Comparison of ENCODE assay signal across 27 cellular contexts in genomic region chr15:70018646-70019600, GRCh38.
DNase-seq lines count a peak whose midpoint lies in the region; ATAC-seq, FAIRE-seq and TF ChIP-seq lines count a peak whose summit lies in the region.
"Had no signal": no experiment of that assay in that cellular context is flagged by ENCODE, and none has a peak within 500 bp of the region (broad histone marks: within the 10 kb centered on the region; RNA-seq: fewer than 3 reads in every experiment).

No MANE protein-coding gene starts in this region.

- H3K4me3 ChIP-seq in OCI-LY3 (ENCODE audit: low read length) (peak overlapping the region; percentile 6; the same call in 1 of the 2 replicates), kidney (ENCODE audit: low read length in 2 of 2) (no peak overlapping the region), foreskin fibroblast (ENCODE audit: low read depth in 1 of 2, low read length in 2 of 2) (no peak overlapping the region)
- H3K4me3 ChIP-seq: A549, GM23248, lung, suprapubic skin had no signal

- no peaks in the 10 kb centered on the region for H3K79me2 ChIP-seq in OCI-LY3 (ENCODE audit: low read length)

- no peaks in the 10 kb centered on the region for H4K20me1 ChIP-seq in OCI-LY3 (ENCODE audit: insufficient read depth, low read length)

- H3K9ac ChIP-seq in OCI-LY3 (ENCODE audit: low read length) (peak overlapping the region; percentile 35; the same call in 1 of the 2 replicates), kidney (ENCODE audit: low read length in 2 of 2) (no peak overlapping the region)
- H3K9ac ChIP-seq: GM23248 had no signal

- no peak for ATAC-seq in Right ventricle myocardium inferior
- ATAC-seq: A549; activated CD8-positive, alpha-beta T cell treated with anti-CD3 and anti-CD28 coated beads, Interleukin-2, amount 10 ng/mL, durations not matched to agents 7 days and 5 days; left cardiac atrium; Panc1 had no signal

- peak overlapping the region; percentile 71 for H3K27ac ChIP-seq in OCI-LY3 (ENCODE audit: low read length)
- no peak overlapping the region for H3K27ac ChIP-seq in kidney (ENCODE audit: low read depth in 2 of 2, low read length in 2 of 2)
- H3K27ac ChIP-seq: A549, GM23248, suprapubic skin had no signal

- H3K9me3 ChIP-seq in OCI-LY3 (ENCODE audit: insufficient read depth, low read length) (peaks cover 8% of the 10 kb centered on the region), kidney (ENCODE audit: control insufficient read depth in 1 of 2, low read length in 2 of 2) (no peaks in the 10 kb centered on the region)
- H3K9me3 ChIP-seq: A549, suprapubic skin had no signal

- no peak for TF ChIP-seq CTCF in OCI-LY3 (IDR thresholded peaks at IDR 0.05; ENCODE audit: low read depth, low read length)
- TF ChIP-seq CTCF in kidney (IDR thresholded peaks at IDR 0.05; ENCODE audit: borderline replicate concordance, extremely low read depth, insufficient read depth): no peak
- TF ChIP-seq CTCF in foreskin fibroblast (IDR thresholded peaks at IDR 0.05; ENCODE audit: low read depth, low read length): no peak

- peaks cover 78% of the 10 kb centered on the region for H3K4me1 ChIP-seq in OCI-LY3 (ENCODE audit: low read length)
- no peaks in the 10 kb centered on the region for H3K4me1 ChIP-seq in kidney (ENCODE audit: control insufficient read depth in 1 of 2, insufficient read depth in 1 of 2, low read depth in 1 of 2, low read length in 2 of 2)
- H3K4me1 ChIP-seq: A549 had no signal

- peaks cover 7% of the 10 kb centered on the region for H3K36me3 ChIP-seq in OCI-LY3 (replicated peaks; ENCODE audit: low read depth, low read length)
- H3K36me3 ChIP-seq in kidney (ENCODE audit: control insufficient read depth in 1 of 2, insufficient read depth in 2 of 2, low read length in 2 of 2): no peaks in the 10 kb centered on the region
- H3K36me3 ChIP-seq: suprapubic skin had no signal

- peak overlapping the region; percentile 83 for H3K4me2 ChIP-seq in OCI-LY3 (ENCODE audit: low read length)
- H3K4me2 ChIP-seq: A549 had no signal

- intact Hi-C loops in cardiac septum (cut with DNase I) (no loop called here), Right ventricle myocardium inferior (cut with DNase I) (no loop called here), kidney (cut with DNase I) (no loop called here)

- H2AFZ ChIP-seq in OCI-LY3 (ENCODE audit: low read depth, low read length): no peak overlapping the region
- H2AFZ ChIP-seq: GM23248 had no signal

- 0 out of 2 replicates have a peak, but pooled peaks cover 5% of the 10 kb centered on the region for H3K27me3 ChIP-seq in OCI-LY3 (ENCODE audit: low read depth, low read length)

- DNase-seq in cardiac septum (ENCODE audit: low spot score) (peak; percentile 68), Right ventricle myocardium inferior (ENCODE audit: missing footprints) (no peak), kidney (peak; percentile 31), HUDEP-2 (lab: John Stamatoyannopoulos, UW; ENCODE audit: unreplicated experiment in 76 of 76) (no peak), NCI-H1417 (lab: John Stamatoyannopoulos, UW) (no peak), foreskin fibroblast (no peak)
- no peak for DNase-seq in stimulated activated CD4-positive, alpha-beta T cell treated with anti-CD3 and anti-CD28 coated beads, Interleukin-12 subunit alpha, Interleukin-12 subunit beta, amount 100 ng/mL, for 4 hours
- DNase-seq: activated CD4-positive, alpha-beta T cell treated with anti-CD3 and anti-CD28 coated beads for 4 hours; activated CD8-positive, alpha-beta T cell treated with anti-CD3 and anti-CD28 coated beads, Interleukin-2, amount 10 ng/mL, durations not matched to agents 7 days and 5 days; activated naive CD8-positive, alpha-beta T cell treated with anti-CD3 and anti-CD28 coated beads, Interleukin-2, amount 10 ng/mL, durations not matched to agents 7 days and 5 days; AML-193; aorta; CD4-positive, alpha-beta memory T cell; GM23248; hippocampal formation; IMR-90; left cardiac atrium; NCI-H1694 treated with DMSO at 0.1 percent for 48 hours; SIG-M5; stimulated activated naive CD4-positive, alpha-beta T cell had no signal

- no peak for FAIRE-seq in kidney (lab: Jason Lieb, UNC)
- FAIRE-seq: A549, bronchial epithelial cell, endothelial cell of umbilical vein had no signal

Comparison
In these comparisons a context has a peak if more than half of its experiments do, and no peak if none do; other contexts are left out.
1. DNase-seq: peak in cardiac septum (single experiment) and kidney (single experiment); none in Right ventricle myocardium inferior (single experiment), HUDEP-2 (0 of 76), NCI-H1417 (0 of 3), foreskin fibroblast (0 of 2) and stimulated activated CD4-positive, alpha-beta T cell treated with anti-CD3 and anti-CD28 coated beads, Interleukin-12 subunit alpha, Interleukin-12 subunit beta, amount 100 ng/mL, for 4 hours (single experiment).